Comparison of ENCODE assay signal across 13 cellular contexts in the genomic region with DNA sequence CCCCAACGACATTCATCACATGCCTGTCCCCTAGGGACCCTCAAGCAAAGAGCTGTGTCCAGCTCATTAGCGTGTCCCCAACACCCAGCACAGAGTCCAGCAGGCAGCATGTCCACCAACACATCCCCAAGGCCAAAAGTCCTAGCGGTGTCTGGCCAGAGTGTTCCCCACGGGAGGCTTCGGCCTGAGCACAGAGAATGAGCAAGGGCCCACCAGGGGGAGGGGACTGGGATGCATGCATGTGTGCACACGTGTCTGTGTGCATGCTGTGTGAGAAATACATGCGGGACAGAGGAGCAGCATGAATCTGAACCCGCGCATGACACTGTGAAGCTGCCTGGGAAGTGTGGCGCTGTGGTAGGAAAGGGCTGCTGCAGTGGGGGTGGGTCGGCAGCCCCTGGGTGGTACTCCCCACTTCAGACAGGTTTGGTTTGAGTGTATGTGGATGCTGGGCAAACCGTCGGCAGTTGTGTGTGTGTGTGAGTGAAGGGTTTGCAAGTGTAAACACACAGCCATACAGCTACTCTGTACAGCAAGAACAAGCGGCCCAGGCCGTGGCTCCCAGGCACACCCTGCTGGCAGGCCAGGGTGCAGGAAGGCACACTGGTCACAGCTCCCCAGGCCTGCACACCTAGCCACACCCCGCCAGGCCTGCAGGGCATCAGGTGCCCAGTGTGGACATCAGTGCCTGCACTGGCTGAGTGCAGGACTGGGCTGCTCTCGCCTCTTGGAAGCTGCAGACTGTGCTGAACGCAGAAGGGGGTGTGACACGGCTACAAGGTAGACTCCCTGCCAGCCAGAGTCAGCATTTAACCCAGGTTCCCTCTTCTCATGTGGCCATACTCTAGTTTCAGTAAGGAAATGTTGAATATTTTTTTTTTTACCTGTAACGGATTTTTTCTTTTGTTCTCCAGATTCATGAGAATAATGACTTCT. TPM values are rescaled to one million over a fixed set of nuclear protein-coding genes. Genes with fewer than 3 reads are reported as not detected.
A peak's percentile ranks its signal among the peaks of the same experiment; 100 is the strongest.
DNase-seq lines count a peak whose midpoint lies in the region; ATAC-seq and TF ChIP-seq lines count a peak whose summit lies in the region.
"Had no signal": no experiment of that assay in that cellular context is flagged by ENCODE, and none has a peak within 500 bp of the region (broad histone marks: within the 10 kb centered on the region; RNA-seq: fewer than 3 reads in every experiment).

No MANE protein-coding gene starts in this region.

- no peaks in the 10 kb centered on the region for H3K9me3 Mint-ChIP-seq in T-helper 2 cell treated with Interferon-gamma antibody and Interleukin-4, amounts not matched to agents 5 μg/mL and 100 μg/mL, for 36 hours
- H3K9me3 Mint-ChIP-seq: activated naive CD4-positive, alpha-beta T cell treated with anti-CD3 and anti-CD28 coated beads, Interleukin-2, amount 50 U/mL, for 24 hours had no signal

- POLR2A ChIA-PET in BJ (lab: Charles Lee), result no interaction called here

- DNase-seq in BJ (ENCODE audit: low read depth), result no peak
- DNase-seq in GM12864 (ENCODE audit: low read depth), result no peak
- DNase-seq in T-helper 2 cell treated with Interferon-gamma antibody and Interleukin-4, amounts not matched to agents 5 μg/mL and 100 μg/mL, for 36 hours (ENCODE audit: low spot score), result no peak
- no peak for DNase-seq in kidney epithelial cell (ENCODE audit: low read depth)
- DNase-seq in sciatic nerve (ENCODE audit: low spot score), result no peak
- no peak for DNase-seq in NCI-H146 (lab: John Stamatoyannopoulos, UW)
- no peak for DNase-seq in midbrain (lab: John Stamatoyannopoulos, UW)
- DNase-seq: dorsolateral prefrontal cortex, head of caudate nucleus, KBM-7, mesendoderm had no signal

- intact Hi-C loops in sciatic nerve (cut with DNase I), result loop anchor here (5.0 kb wide), 1 partner anchor 402 kb away; a partner anchor contains a TSS

- CTCF ChIA-PET in BJ (lab: Yijun Ruan, JAX), result interaction anchor here (1.3 to 1.8 kb wide), 2 partner anchors 98 to 401 kb away, joined by 3 to 6 read pairs; no protein-coding TSS in a partner anchor

- no peak overlapping the region for H3K4me3 Mint-ChIP-seq in T-helper 2 cell treated with Interferon-gamma antibody and Interleukin-4, amounts not matched to agents 5 μg/mL and 100 μg/mL, for 36 hours
- H3K4me3 Mint-ChIP-seq: activated naive CD4-positive, alpha-beta T cell treated with anti-CD3 and anti-CD28 coated beads, Interleukin-2, amount 50 U/mL, for 24 hours had no signal

- peaks cover 6% of the 10 kb centered on the region for H3K4me1 Mint-ChIP-seq in T-helper 2 cell treated with Interferon-gamma antibody and Interleukin-4, amounts not matched to agents 5 μg/mL and 100 μg/mL, for 36 hours (ENCODE audit: low read depth)

- H3K36me3 ChIP-seq in BJ (ENCODE audit: control insufficient read depth, insufficient read depth, low read length), result peaks cover 25% of the 10 kb centered on the region
- peaks cover 1% of the 10 kb centered on the region for H3K36me3 ChIP-seq in kidney epithelial cell (ENCODE audit: control insufficient read depth, insufficient read depth, low read length)

- ATAC-seq in sciatic nerve, result no peak
- ATAC-seq in HG02588 (IDR thresholded peaks at IDR 0.05; ENCODE audit: unreplicated experiment), result no peak

- peaks cover 23% of the 10 kb centered on the region for H3K36me3 Mint-ChIP-seq in T-helper 2 cell treated with Interferon-gamma antibody and Interleukin-4, amounts not matched to agents 5 μg/mL and 100 μg/mL, for 36 hours (ENCODE audit: low read depth)

- TF ChIP-seq CTCF in BJ (IDR thresholded peaks at IDR 0.05; ENCODE audit: insufficient read depth, low read depth, low read length), result 0 out of 2 replicates have a peak, but pooled peaks have one; percentile 11
- peak; percentile 16 for TF ChIP-seq CTCF in GM12864 (IDR thresholded peaks at IDR 0.05; ENCODE audit: low read depth, low read length, missing control alignments)
- peak; percentile 25 for TF ChIP-seq CTCF in kidney epithelial cell (IDR thresholded peaks at IDR 0.05; ENCODE audit: insufficient read depth, low read length, poor library complexity, severe bottlenecking)

- H3K4me3 ChIP-seq in BJ (ENCODE audit: low read depth, low read length) (no peak overlapping the region), GM12864 (ENCODE audit: low read depth, low read length) (no peak overlapping the region), kidney epithelial cell (ENCODE audit: low read depth, low read length) (no peak overlapping the region)
- H3K4me3 ChIP-seq: dorsolateral prefrontal cortex had no signal

- peak overlapping the region; percentile 31 for H3K27ac Mint-ChIP-seq in T-helper 2 cell treated with Interferon-gamma antibody and Interleukin-4, amounts not matched to agents 5 μg/mL and 100 μg/mL, for 36 hours
- H3K27ac Mint-ChIP-seq: activated naive CD4-positive, alpha-beta T cell treated with anti-CD3 and anti-CD28 coated beads, Interleukin-2, amount 50 U/mL, for 24 hours had no signal

- no peaks in the 10 kb centered on the region for H3K27me3 Mint-ChIP-seq in T-helper 2 cell treated with Interferon-gamma antibody and Interleukin-4, amounts not matched to agents 5 μg/mL and 100 μg/mL, for 36 hours (ENCODE audit: low read depth)
- H3K27me3 Mint-ChIP-seq: activated naive CD4-positive, alpha-beta T cell treated with anti-CD3 and anti-CD28 coated beads, Interleukin-2, amount 50 U/mL, for 24 hours had no signal

- H3K27me3 ChIP-seq in BJ (ENCODE audit: control insufficient read depth, insufficient read depth, low read length) (no peaks in the 10 kb centered on the region), kidney epithelial cell (ENCODE audit: control insufficient read depth, insufficient read depth, low read length) (no peaks in the 10 kb centered on the region)
- H3K27me3 ChIP-seq: dorsolateral prefrontal cortex had no signal

RNA-seq across cellular contexts. Expression of a gene that starts 19.5 kb away (rescaled TPM):
- 0.93 and 1.7 TPM in 2 replicates for polyA plus RNA-seq in BJ (2011; rRNA removed)
- 0.33 TPM in 1 of 2 replicates, not detected in the other for polyA minus RNA-seq in BJ (2011; rRNA and poly(A)+ RNA removed)
- total RNA-seq in kidney epithelial cell, result 49.7 and 50.1 TPM in 2 replicates
- 6.1 TPM for total RNA-seq in sciatic nerve

RNA-seq across cellular contexts. Expression of a gene that starts 29.1 kb away (rescaled TPM):
- 2.6 and 3.1 TPM in 2 replicates for polyA plus RNA-seq in BJ (2011; rRNA removed)
- polyA minus RNA-seq in BJ (2011; rRNA and poly(A)+ RNA removed), result 6.2 and 7.5 TPM in 2 replicates
- 3.3 and 5.3 TPM in 2 replicates for total RNA-seq in kidney epithelial cell
- total RNA-seq in sciatic nerve, result 24.7 TPM

RNA-seq across cellular contexts. Expression of a gene that starts 55.9 kb away (rescaled TPM):
- polyA plus RNA-seq in BJ (2011; rRNA removed), result 28.4 and 31.1 TPM in 2 replicates
- polyA minus RNA-seq in BJ (2011; rRNA and poly(A)+ RNA removed), result 13.3 and 14.8 TPM in 2 replicates
- total RNA-seq in kidney epithelial cell (26.5 and 29.5 TPM in 2 replicates), sciatic nerve (61.7 TPM)
